ENCODE assay signal across 15 cellular contexts in genomic region chrX:3160771-3161170, GRCh38.
DNase-seq lines count a peak whose midpoint lies in the region; ATAC-seq lines count a peak whose summit lies in the region.
"Had no signal": no experiment of that assay in that cellular context is flagged by ENCODE, and none has a peak within 500 bp of the region (broad histone marks: within the 10 kb centered on the region; RNA-seq: fewer than 3 reads in every experiment).

No MANE protein-coding gene starts in this region.

- H3K27ac ChIP-seq in SJCRH30 = peak overlapping the region; percentile 68
- H3K27ac ChIP-seq: 22Rv1 had no signal

- DNase-seq in NCI-H2107 treated with DMSO at 0.1 percent for 48 hours (lab: John Stamatoyannopoulos, UW; ENCODE audit: unreplicated experiment) = peak; percentile 12
- DNase-seq in NCI-H2107 (lab: John Stamatoyannopoulos, UW) = no peak
- DNase-seq in SJCRH30 = peak; percentile 63 to 89
- peak; percentile 80 for DNase-seq in left kidney (ENCODE audit: low read depth, low spot score)
- no peak for DNase-seq in sciatic nerve (ENCODE audit: low spot score)
- DNase-seq in SKM-1 (lab: John Stamatoyannopoulos, UW; ENCODE audit: unreplicated experiment) = no peak
- DNase-seq in NCI-H1092 (lab: John Stamatoyannopoulos, UW) = no peak
- DNase-seq in NCI-H226 = no peak
- DNase-seq: CD4-positive, alpha-beta memory T cell; DMS79; NCI-H1105 treated with DMSO at 0.1 percent for 48 hours; NCI-H1694 treated with DMSO at 0.1 percent for 48 hours; SHP77 had no signal

- peak; percentile 24 for ATAC-seq in sciatic nerve
- ATAC-seq: HCT116 had no signal

- H3K4me1 ChIP-seq in SJCRH30 = peaks cover 23% of the 10 kb centered on the region

- 0 out of 2 replicates have a peak overlapping the region, but pooled peaks have one; percentile 4 for H3K4me3 ChIP-seq in SJCRH30

- no peaks in the 10 kb centered on the region for H3K36me3 ChIP-seq in SJCRH30

- H3K27me3 ChIP-seq in SJCRH30 = no peaks in the 10 kb centered on the region

- no peaks in the 10 kb centered on the region for H3K9me3 ChIP-seq in SJCRH30 (replicated peaks)

- intact Hi-C loops in sciatic nerve (cut with DNase I) = no loop called here

Comparison
In these comparisons a context has a peak if more than half of its experiments do, and no peak if none do; other contexts are left out.
1. DNase-seq: peak in NCI-H2107 treated with DMSO at 0.1 percent for 48 hours (single experiment), SJCRH30 (2 of 2) and left kidney (single experiment); none in NCI-H2107 (single experiment), sciatic nerve (single experiment), SKM-1 (single experiment), NCI-H1092 (single experiment) and NCI-H226 (single experiment).